8 cellular contexts compared by ENCODE assay signal in genomic region chr5:72108200-72109050, GRCh38. TPM values are rescaled to one million over a fixed set of nuclear protein-coding genes. Genes with fewer than 3 reads are reported as not detected.
DNase-seq lines count a peak whose midpoint lies in the region; ATAC-seq, FAIRE-seq and TF ChIP-seq lines count a peak whose summit lies in the region.

No MANE protein-coding gene starts in this region.

- POLR2A ChIA-PET in CD8-positive, alpha-beta memory T cell (lab: Charles Lee) = interaction anchor here (0.6 kb wide), 1 partner anchor 200 kb away, joined by 3 read pairs; no protein-coding TSS in a partner anchor
- POLR2A ChIA-PET in GM12878 (lab: Charles Lee) = no interaction called here

- TF ChIP-seq CTCF in GM20000 (IDR thresholded peaks at IDR 0.05; ENCODE audit: extremely low read depth, missing control alignments) (no peak), GM12878 (IDR thresholded peaks at IDR 0.05 in 2 of 3, conservative IDR thresholded peaks at IDR 0.05 in 1 of 3; ENCODE audit: control insufficient read depth in 2 of 3, extremely low read depth in 1 of 3, insufficient read depth in 1 of 3, low read depth in 3 of 3, low read length in 3 of 3) (no peak), D721Med (IDR thresholded peaks at IDR 0.05; ENCODE audit: insufficient read depth, missing control alignments) (no peak)

- no peak for TF ChIP-seq POLR2A in GM12878 (IDR thresholded peaks at IDR 0.05; ENCODE audit: low read depth, low read length)

- no peaks in the 10 kb centered on the region for H3K36me3 Mint-ChIP-seq in CD8-positive, alpha-beta memory T cell

- peak overlapping the region; percentile 62; the same call in 1 of the 2 replicates for H3K4me2 ChIP-seq in GM12878 (ENCODE audit: control insufficient read depth, insufficient read depth)

- DNase-seq in CD8-positive, alpha-beta memory T cell = no peak
- DNase-seq in GM20000 (ENCODE audit: low spot score) (peak; percentile 56), NCI-H460 (ENCODE audit: extremely low read depth, low read depth) (peak; percentile 59), GM12878 (ENCODE audit: low read depth, low spot score) (no peak), hypothalamus (lab: John Stamatoyannopoulos, UW) (peak in 47 of 51 donors; percentile 20 to 82 (median 62)), putamen (ENCODE audit: low spot score) (peak; percentile 71), D721Med (ENCODE audit: insufficient read length, low spot score) (no peak)

- peaks cover 4% of the 10 kb centered on the region for H3K27me3 ChIP-seq in CD8-positive, alpha-beta memory T cell (ENCODE audit: insufficient read depth, low read length, poor library complexity, severe bottlenecking)
- peaks cover 5 to 20% of the 10 kb centered on the region in 2 experiments for H3K27me3 ChIP-seq in GM12878 (replicated peaks in 1 of 2; ENCODE audit: control insufficient read depth in 2 of 2, insufficient read depth in 2 of 2, low read length in 1 of 2)

- H3K27ac ChIP-seq in CD8-positive, alpha-beta memory T cell (ENCODE audit: low read depth, low read length) = no peak overlapping the region
- H3K27ac ChIP-seq in GM12878 (ENCODE audit: control insufficient read depth, insufficient read depth) = no peak overlapping the region

- no peaks in the 10 kb centered on the region for H3K4me1 ChIP-seq in CD8-positive, alpha-beta memory T cell (ENCODE audit: insufficient read depth, low read length)
- H3K4me1 ChIP-seq in GM12878 (ENCODE audit: control insufficient read depth, insufficient read depth, low read length) = 0 out of 2 replicates have a peak, but pooled peaks cover 2% of the 10 kb centered on the region

- no peaks in the 10 kb centered on the region for H4K20me1 ChIP-seq in GM12878 (ENCODE audit: control insufficient read depth, insufficient read depth)

- in situ Hi-C loops in GM12878 (cut with MboI) = no loop called here

- RAD21 ChIA-PET in GM12878 (lab: Charles Lee; ENCODE audit: unreplicated experiment) = no interaction called here

- no peak overlapping the region for H3K27ac Mint-ChIP-seq in CD8-positive, alpha-beta memory T cell

- intact Hi-C loops in GM12878 (cut with micrococcal nuclease; ENCODE audit: unreplicated experiment) = no loop called here

- BruUV-seq in GM12878 (replicated peaks; lab: Mats Ljungman, UMichigan) = no TSS peak

- ATAC-seq in GM12878 (peak; percentile 24; the same call in 2 of the 3 replicates), GM19023 (IDR thresholded peaks at IDR 0.05; ENCODE audit: unreplicated experiment) (no peak)

- TF ChIP-seq EP300 in GM12878 (IDR thresholded peaks at IDR 0.05; ENCODE audit: borderline replicate concordance in 1 of 2, control insufficient read depth in 1 of 2, low read depth in 2 of 2, low read length in 2 of 2) = no peak

- no peak overlapping the region for H2AFZ ChIP-seq in GM12878 (ENCODE audit: control insufficient read depth, low read depth, low read length)

- TF ChIP-seq RAD21 in GM12878 (IDR thresholded peaks at IDR 0.05; ENCODE audit: insufficient read depth, low read depth, low read length) = no peak

- no peak for FAIRE-seq in GM12878 (lab: Jason Lieb, UNC)
- FAIRE-seq in D721Med (lab: Jason Lieb, UNC) = no peak

- peaks cover 6 to 18% (median 7%) of the 10 kb centered on the region in 3 donors for H3K4me1 Mint-ChIP-seq in CD8-positive, alpha-beta memory T cell

- no peaks in the 10 kb centered on the region for H3K9me3 Mint-ChIP-seq in CD8-positive, alpha-beta memory T cell

- no peak overlapping the region for H3K9ac ChIP-seq in GM12878 (ENCODE audit: control insufficient read depth, insufficient read depth, low read length)

- H3K36me3 ChIP-seq in CD8-positive, alpha-beta memory T cell (ENCODE audit: insufficient read depth, low read length) = no peaks in the 10 kb centered on the region
- H3K36me3 ChIP-seq in GM12878 (ENCODE audit: control insufficient read depth in 2 of 2, insufficient read depth in 2 of 2, low read length in 1 of 2) = no peaks in the 10 kb centered on the region

- 3% methylated on average over 45 of the region's 72 CpGs for WGBS in GM12878 (ENCODE audit: insufficient coverage, insufficient replicate concordance, low lambda C conversion rate, missing lambda C conversion rate)

- CTCF ChIA-PET in CD8-positive, alpha-beta memory T cell (lab: Charles Lee) = no interaction called here
- CTCF ChIA-PET in GM12878 (lab: Yijun Ruan, JAX) = no interaction called here

- H3K27me3 Mint-ChIP-seq in CD8-positive, alpha-beta memory T cell = peaks cover 36 to 72% of the 10 kb centered on the region in 2 donors

- peak overlapping the region in 6 of 7 donors; percentile 5 to 51 (median 29) for H3K4me3 Mint-ChIP-seq in CD8-positive, alpha-beta memory T cell

- H3K9me3 ChIP-seq in CD8-positive, alpha-beta memory T cell (ENCODE audit: low read length) = no peaks in the 10 kb centered on the region
- no peaks in the 10 kb centered on the region for H3K9me3 ChIP-seq in GM12878 (replicated peaks; ENCODE audit: control insufficient read depth, insufficient read depth, low read length)

- no peaks in the 10 kb centered on the region for H3K79me2 ChIP-seq in GM12878 (ENCODE audit: control insufficient read depth, insufficient read depth, low read length)

- SMC1A ChIA-PET in GM12878 (lab: Charles Lee; ENCODE audit: uncharacterized antibody, unreplicated experiment) = no interaction called here

- H3K4me3 ChIP-seq in CD8-positive, alpha-beta memory T cell (ENCODE audit: low read length) = no peak overlapping the region
- H3K4me3 ChIP-seq in GM12878 = peak overlapping the region; percentile 32; the same call in 1 of the 2 replicates

TF ChIP-seq in GM12878, 131 proteins besides CTCF, POLR2A, EP300 and RAD21 (continues in another document):
- no peak for TF ChIP-seq CREB1 (IDR thresholded peaks at IDR 0.05; ENCODE audit: low read depth)
- no peak for TF ChIP-seq YBX1 (IDR thresholded peaks at IDR 0.05)
- no peak for TF ChIP-seq CEBPB (IDR thresholded peaks at IDR 0.05; ENCODE audit: borderline replicate concordance in 1 of 2, low read depth in 2 of 2, low read length in 2 of 2)
- TF ChIP-seq, protein P1, sequence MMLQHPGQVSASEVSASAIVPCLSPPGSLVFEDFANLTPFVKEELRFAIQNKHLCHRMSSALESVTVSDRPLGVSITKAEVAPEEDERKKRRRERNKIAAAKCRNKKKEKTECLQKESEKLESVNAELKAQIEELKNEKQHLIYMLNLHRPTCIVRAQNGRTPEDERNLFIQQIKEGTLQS (IDR thresholded peaks at IDR 0.05; ENCODE audit: borderline replicate concordance, extremely low read depth, low read depth, low read length) = no peak
- no peak for TF ChIP-seq MEF2B (IDR thresholded peaks at IDR 0.05; ENCODE audit: partially characterized antibody, poor library complexity, severe bottlenecking)
- no peak for TF ChIP-seq TAF1 (IDR thresholded peaks at IDR 0.05; ENCODE audit: borderline replicate concordance, low read depth, low read length)
- no peak for TF ChIP-seq RCOR1 (conservative IDR thresholded peaks at IDR 0.05; ENCODE audit: low read depth, low read length)
- no peak for TF ChIP-seq STAT1 (conservative IDR thresholded peaks at IDR 0.05)
- no peak; the same call in 1 of the 2 replicates for TF ChIP-seq REST (IDR thresholded peaks at IDR 0.05; ENCODE audit: low read depth, low read length)
- TF ChIP-seq HDAC2 (IDR thresholded peaks at IDR 0.05) = no peak
- TF ChIP-seq RELA (IDR thresholded peaks at IDR 0.05; ENCODE audit: borderline replicate concordance, partially characterized antibody) = no peak

RNA-seq across cellular contexts. Expression of gene MAP1B, which starts 1.1 kb away (rescaled TPM):
- total RNA-seq in CD8-positive, alpha-beta memory T cell = under 1 TPM; 0.13 to 0.18 TPM
- polyA plus RNA-seq in CD8-positive, alpha-beta memory T cell = 0.16 TPM
- total RNA-seq in NCI-H460 (2014; rRNA removed; shearing (Covaris generic)) = 63.7 and 69.9 TPM in 2 replicates
- 16.9 and 20.5 TPM in 2 replicates for polyA plus RNA-seq in NCI-H460 (2014; cell fraction: nucleus; rRNA removed)
- total RNA-seq in GM12878 (2013; cell fraction: nucleolus; rRNA removed) = 0.19 TPM in 1 of 2 replicates, not detected in the other
- under 0.01 and 0.06 TPM in 2 replicates for total RNA-seq in GM12878 (2014; rRNA removed)
- total RNA-seq in GM12878 (2014; rRNA removed; fragmentation: Illumina TruSeq; extraction: Trizol) = 0.04 and 0.09 TPM in 2 replicates
- total RNA-seq in GM12878 (2021) = 0.36 and 0.61 TPM in 2 replicates
- polyA plus RNA-seq in GM12878 (2011; ENCODE audit: low read depth) = 0.09 TPM
- not detected in 2 replicates for polyA plus RNA-seq in GM12878 (2011; rRNA removed)
- polyA plus RNA-seq in GM12878 (2011; cell fraction: cytosol; rRNA removed) = not detected in 2 replicates
- polyA plus RNA-seq in GM12878 (2011; cell fraction: nucleus; rRNA removed) = 0.01 TPM in 1 of 2 replicates, not detected in the other
- 0.09 and 0.20 TPM in 2 replicates for polyA plus RNA-seq in GM12878 (2012)
- 0.06 and 0.08 TPM in 2 replicates for polyA plus RNA-seq in GM12878 (2014; fragmentation: Illumina TruSeq; extraction: Trizol)
- under 1 TPM; 0.02 to 0.16 TPM for polyA plus RNA-seq in GM12878 (2014; fragmentation: Nextera tagmentation; extraction: Ambion mirVana)
- 0.03 and 0.05 TPM in 2 replicates for polyA plus RNA-seq in GM12878 (2014; rRNA removed)
- polyA plus RNA-seq in GM12878 (2016; fragmentation: Nextera tagmentation; extraction: Ambion mirVana) = under 1 TPM; 0.62 to 0.81 TPM
- polyA minus RNA-seq in GM12878 (2011; rRNA and poly(A)+ RNA removed) = not detected in 2 replicates
- polyA minus RNA-seq in GM12878 (2011; cell fraction: cytosol; rRNA and poly(A)+ RNA removed) = not detected in 2 replicates
- polyA minus RNA-seq in GM12878 (2011; cell fraction: nucleus; rRNA and poly(A)+ RNA removed) = not detected in 2 replicates

Comparison
In these comparisons a context has a peak if more than half of its experiments do, and no peak if none do; other contexts are left out.
1. DNase-seq: peak in GM20000 (single experiment), NCI-H460 (single experiment), hypothalamus (47 of 51) and putamen (single experiment); none in CD8-positive, alpha-beta memory T cell (0 of 5), GM12878 (single experiment) and D721Med (single experiment).
2. RNA of gene MAP1B, which starts 1.1 kb away (total RNA-seq): 63.7 to 69.9 TPM in NCI-H460; 0.13 to 0.18 TPM in CD8-positive, alpha-beta memory T cell and under 0.01 to 0.61 TPM in GM12878; every median in the first group is over 10 times any median in the second.